Comparison of ENCODE assay signal across 26 cellular contexts in the genomic region with DNA sequence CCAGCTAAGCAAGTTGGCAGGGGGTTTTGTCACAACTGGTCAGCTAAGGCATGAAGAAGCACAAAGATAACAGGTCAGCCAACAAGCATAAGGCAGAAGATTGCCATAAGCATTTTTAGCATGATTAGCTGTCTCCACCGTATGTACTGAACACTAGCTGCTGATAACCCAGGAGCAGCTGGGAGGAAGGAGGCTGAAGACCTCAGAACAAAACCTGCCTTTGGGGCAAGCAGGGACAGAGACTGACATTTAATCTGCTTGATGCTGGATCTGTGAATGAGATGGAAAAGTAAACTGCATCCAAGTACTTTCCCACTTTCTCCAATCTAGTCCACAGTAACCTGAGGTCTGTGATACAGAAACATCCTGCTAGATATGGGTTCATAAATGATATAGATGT.
"Had no signal": no experiment of that assay in that cellular context is flagged by ENCODE, and none has a peak within 500 bp of the region (broad histone marks: within the 10 kb centered on the region; RNA-seq: fewer than 3 reads in every experiment).

No MANE protein-coding gene starts in this region.

- H3K9me3 ChIP-seq: left ventricle myocardium inferior, lower lobe of right lung, neutrophil, psoas muscle, right lobe of liver, spleen, tibial artery, upper lobe of left lung, uterus had no signal

- H3K36me3 ChIP-seq: left ventricle myocardium inferior, lower lobe of right lung, neutrophil, right lobe of liver, spleen, tibial artery, upper lobe of left lung, uterus had no signal

- ATAC-seq: left cardiac atrium; lower lobe of right lung; psoas muscle; stimulated activated memory B cell treated with anti-CD40 and anti-IgM and Interleukin-4, amounts not matched to agents 10 μg/mL and 1 μg/mL and 100 μg/mL, for 72 hours had no signal

- FAIRE-seq: endothelial cell of umbilical vein, kidney had no signal

- H3K27me3 Mint-ChIP-seq: stimulated activated memory B cell treated with anti-CD40 and anti-IgM and Interleukin-4, amounts not matched to agents 10 μg/mL and 1 μg/mL and 100 μg/mL, for 72 hours; stimulated activated naive CD8-positive, alpha-beta T cell treated with anti-CD3 and anti-CD28 coated beads, Interleukin-15, Interleukin-2, amounts not matched to agents 100 ng/mL and 50 ng/mL, for 24 hours had no signal

- H3K79me2 ChIP-seq: hepatocyte had no signal

- H3K27ac ChIP-seq: foreskin keratinocyte, hepatocyte, left ventricle myocardium inferior, lower lobe of right lung, neutrophil, psoas muscle, right lobe of liver, tibial artery, upper lobe of left lung, uterus had no signal

- DNase-seq: dermis blood vessel endothelial cell; endodermal cell; erythroblast; foreskin keratinocyte; head of caudate nucleus; kidney; left cardiac atrium; left ventricle myocardium inferior; lower lobe of right lung; nephron progenitor cell; psoas muscle; retina; right lobe of liver; spleen; stimulated activated CD4-positive, alpha-beta T cell treated with anti-CD3 and anti-CD28 coated beads, Interleukin-15, amount 100 ng/mL, for 24 hours; stimulated activated CD4-positive, alpha-beta T cell treated with anti-CD3 and anti-CD28 coated beads, Interleukin-1b, Interleukin-23, amount 100 ng/mL, for 48 hours; stimulated activated CD4-positive, alpha-beta T cell treated with anti-CD3 and anti-CD28 coated beads, Interleukin-4, amount 100 ng/mL, for 24 hours; tibial artery; upper lobe of left lung; uterus had no signal

- H3K4me1 ChIP-seq: foreskin keratinocyte, lower lobe of right lung, psoas muscle, right lobe of liver, tibial artery, upper lobe of left lung, uterus had no signal

- H3K4me3 Mint-ChIP-seq: endodermal cell; nephron progenitor cell; stimulated activated memory B cell treated with anti-CD40 and anti-IgM and Interleukin-4, amounts not matched to agents 10 μg/mL and 1 μg/mL and 100 μg/mL, for 72 hours; stimulated activated naive CD8-positive, alpha-beta T cell treated with anti-CD3 and anti-CD28 coated beads, Interleukin-15, Interleukin-2, amounts not matched to agents 100 ng/mL and 50 ng/mL, for 24 hours had no signal

- H3K36me3 Mint-ChIP-seq: naive thymus-derived CD4-positive, alpha-beta T cell; stimulated activated memory B cell treated with anti-CD40 and anti-IgM and Interleukin-4, amounts not matched to agents 10 μg/mL and 1 μg/mL and 100 μg/mL, for 72 hours had no signal

- H3K9me3 Mint-ChIP-seq: endodermal cell; naive thymus-derived CD4-positive, alpha-beta T cell; nephron progenitor cell; stimulated activated memory B cell treated with anti-CD40 and anti-IgM and Interleukin-4, amounts not matched to agents 10 μg/mL and 1 μg/mL and 100 μg/mL, for 72 hours; stimulated activated naive CD8-positive, alpha-beta T cell treated with anti-CD3 and anti-CD28 coated beads, Interleukin-15, Interleukin-2, amounts not matched to agents 100 ng/mL and 50 ng/mL, for 24 hours had no signal

- H3K4me3 ChIP-seq: hepatocyte, left ventricle myocardium inferior, lower lobe of right lung, psoas muscle, right lobe of liver, tibial artery, upper lobe of left lung, uterus had no signal

- H3K27ac Mint-ChIP-seq: endodermal cell; nephron progenitor cell; stimulated activated memory B cell treated with anti-CD40 and anti-IgM and Interleukin-4, amounts not matched to agents 10 μg/mL and 1 μg/mL and 100 μg/mL, for 72 hours; stimulated activated naive CD8-positive, alpha-beta T cell treated with anti-CD3 and anti-CD28 coated beads, Interleukin-15, Interleukin-2, amounts not matched to agents 100 ng/mL and 50 ng/mL, for 24 hours had no signal

- H3K27me3 ChIP-seq: foreskin keratinocyte, hepatocyte, right lobe of liver, spleen, tibial artery, upper lobe of left lung, uterus had no signal
